Comparison of ENCODE assay signal across 22 cellular contexts in the genomic region with DNA sequence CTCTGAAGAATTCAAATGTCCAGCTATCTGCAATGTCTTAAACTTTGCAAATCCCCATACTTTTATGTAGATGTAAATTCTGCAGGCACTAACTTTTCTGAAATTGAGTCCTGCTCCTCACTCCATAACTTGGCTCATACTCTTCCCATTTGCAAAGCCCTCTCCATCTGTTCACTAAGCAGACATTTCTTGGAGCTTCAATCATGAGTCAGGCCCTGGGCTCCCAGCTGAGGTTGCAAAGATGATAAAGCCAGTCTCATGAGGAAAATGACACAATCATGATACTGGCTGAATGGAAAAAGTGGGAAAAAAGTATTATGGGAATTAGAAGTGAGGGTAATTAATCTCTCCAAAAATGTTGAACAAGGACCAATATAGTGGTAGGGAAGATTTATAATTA.
"Had no signal": no experiment of that assay in that cellular context is flagged by ENCODE, and none has a peak within 500 bp of the region (broad histone marks: within the 10 kb centered on the region; RNA-seq: fewer than 3 reads in every experiment).

No MANE protein-coding gene starts in this region.

- H3K4me3 ChIP-seq: thyroid gland, uterus had no signal

- H3K9me3 ChIP-seq: neutrophil, thyroid gland, uterus had no signal

- H3K27me3 ChIP-seq: neutrophil, thyroid gland, uterus had no signal

- H3K36me3 ChIP-seq: neutrophil, thyroid gland, uterus had no signal

- ATAC-seq: left ventricle myocardium superior; natural killer cell; stimulated activated naive B cell treated with anti-CD40 and anti-IgM and Interleukin-4, amounts not matched to agents 10 μg/mL and 1 μg/mL and 100 μg/mL, for 72 hours; T-helper 17 cell; WTC11 had no signal

- DNase-seq: activated CD4-positive, alpha-beta memory T cell treated with anti-CD3 and anti-CD28 coated beads, Interleukin-2, amount 10 ng/mL, durations not matched to agents 7 days and 5 days; activated CD4-positive, alpha-beta T cell treated with anti-CD3 and anti-CD28 coated beads for 4 hours; activated effector memory CD4-positive, alpha-beta T cell treated with Interleukin-2 at 50 U/mL for 16 hours; activated naive CD4-positive, alpha-beta T cell treated with anti-CD3 and anti-CD28 coated beads, Interleukin-2, amount 50 U/mL, for 16 hours; activated T-cell treated with anti-CD3 and anti-CD28 coated beads, Interleukin-2, amount 50 U/mL, for 24 hours; cortex of kidney; effector memory CD4-positive, alpha-beta T cell; hippocampal formation; kidney; left ventricle myocardium superior; mesendoderm; natural killer cell; posterior cingulate gyrus; retina; stimulated activated CD4-positive, alpha-beta T cell treated with anti-CD3 and anti-CD28 coated beads, Interleukin-15, amount 100 ng/mL, for 24 hours; stimulated activated CD4-positive, alpha-beta T cell treated with anti-CD3 and anti-CD28 coated beads, Interleukin-4, amount 100 ng/mL, for 1 hour; stimulated activated naive B cell treated with anti-CD40 and anti-IgM and Interleukin-4, amounts not matched to agents 10 μg/mL and 1 μg/mL and 100 μg/mL, for 72 hours; T-helper 17 cell; thyroid gland; uterus had no signal
